ENCODE assay signal across 10 cellular contexts in genomic region chr3:196486263-196486662, GRCh38. TPM values are rescaled to one million over a fixed set of nuclear protein-coding genes. Genes with fewer than 3 reads are reported as not detected.
DNase-seq lines count a peak whose midpoint lies in the region; ATAC-seq and TF ChIP-seq lines count a peak whose summit lies in the region.
"Had no signal": no experiment of that assay in that cellular context is flagged by ENCODE, and none has a peak within 500 bp of the region (broad histone marks: within the 10 kb centered on the region; RNA-seq: fewer than 3 reads in every experiment).

No MANE protein-coding gene starts in this region.

- peaks cover 0 to 74% (median 68%) of the 10 kb centered on the region in 9 donors for H3K36me3 ChIP-seq in heart left ventricle
- H3K36me3 ChIP-seq in Peyer's patch: peaks cover 0 to 62% (median 0%) of the 10 kb centered on the region in 3 donors

- H3K27me3 Mint-ChIP-seq in endothelial cell (ENCODE audit: unreplicated experiment): no peaks in the 10 kb centered on the region

- H3K4me3 Mint-ChIP-seq in endothelial cell (ENCODE audit: unreplicated experiment): peak overlapping the region; percentile 34

- H3K4me3 ChIP-seq in heart left ventricle (no peak overlapping the region), Peyer's patch (no peak overlapping the region)
- H3K4me3 ChIP-seq: SK-N-MC had no signal

- peak overlapping the region; percentile 57 for H3K27ac Mint-ChIP-seq in endothelial cell (ENCODE audit: unreplicated experiment)

- WGBS in heart left ventricle, 4 donors: 78 to 85% (median 82%) methylated on average over 8 of the region's 8 CpGs

- no peaks in the 10 kb centered on the region for H3K9me3 ChIP-seq in heart left ventricle
- H3K9me3 ChIP-seq in Peyer's patch: no peaks in the 10 kb centered on the region

- ATAC-seq in heart left ventricle: no peak
- no peak for ATAC-seq in left cardiac atrium
- ATAC-seq in GM18861 (IDR thresholded peaks at IDR 0.05; ENCODE audit: unreplicated experiment): no peak
- no peak for ATAC-seq in GM18505 (IDR thresholded peaks at IDR 0.05; ENCODE audit: unreplicated experiment)

- intact Hi-C loops in heart left ventricle (cut with DNase I): loop anchor here in 2 of 10 donors (2.0 to 5.0 kb wide), 2 partner anchors 33 to 36 kb away; no protein-coding TSS in a partner anchor
- intact Hi-C loops in left cardiac atrium (cut with DNase I): no loop called here

- H3K27ac ChIP-seq in heart left ventricle (no peak overlapping the region), Peyer's patch (no peak overlapping the region)
- H3K27ac ChIP-seq: SK-N-MC had no signal

- H3K4me1 Mint-ChIP-seq in endothelial cell (ENCODE audit: unreplicated experiment): no peaks in the 10 kb centered on the region

- H3K9me3 Mint-ChIP-seq in endothelial cell (ENCODE audit: unreplicated experiment): no peaks in the 10 kb centered on the region

- no peaks in the 10 kb centered on the region for H3K27me3 ChIP-seq in heart left ventricle
- no peaks in the 10 kb centered on the region for H3K27me3 ChIP-seq in Peyer's patch

- TF ChIP-seq CTCF in heart left ventricle (IDR thresholded peaks at IDR 0.05) (peak; percentile 13 to 52 (median 40)), Peyer's patch (IDR thresholded peaks at IDR 0.05) (peak in 4 of 6 experiments; percentile 14 to 36 (median 30)), endothelial cell (IDR thresholded peaks at IDR 0.05; ENCODE audit: unreplicated experiment) (no peak)

- peaks cover 17% of the 10 kb centered on the region for H3K36me3 Mint-ChIP-seq in endothelial cell (ENCODE audit: low read depth, unreplicated experiment)

- no peak for TF ChIP-seq POLR2A in heart left ventricle (IDR thresholded peaks at IDR 0.05)
- no peak for TF ChIP-seq POLR2A in Peyer's patch (IDR thresholded peaks at IDR 0.05)
- TF ChIP-seq POLR2A in GM18505 (IDR thresholded peaks at IDR 0.05; ENCODE audit: borderline replicate concordance, extremely low read depth, insufficient read depth, insufficient read length): no peak

- H3K4me1 ChIP-seq in heart left ventricle (peaks cover 0 to 8% (median 0%) of the 10 kb centered on the region in 12 donors), Peyer's patch (no peaks in the 10 kb centered on the region)

- DNase-seq in heart left ventricle: no peak
- no peak for DNase-seq in left cardiac atrium
- no peak for DNase-seq in Peyer's patch
- DNase-seq in endothelial cell (ENCODE audit: low spot score): peak; percentile 12
- peak; percentile 24 to 25 for DNase-seq in stimulated activated CD4-positive, alpha-beta T cell treated with anti-CD3 and anti-CD28 coated beads, Interleukin-4, amount 100 ng/mL, for 4 hours
- no peak for DNase-seq in middle frontal gyrus (ENCODE audit: extremely low spot score, low spot score)

RNA-seq across cellular contexts. Expression of gene RNF168, which starts 17.3 kb away (rescaled TPM):
- total RNA-seq in heart left ventricle: 10 to 100 TPM; 15.0 to 31.8 (median 21.1) TPM
- polyA plus RNA-seq in heart left ventricle: 10 to 100 TPM in 1 of 2 donors, 1 to 10 TPM in 1; 8.4 to 13.4 TPM
- 10 to 100 TPM; 17.6 to 22.1 TPM for total RNA-seq in left cardiac atrium
- 10 to 100 TPM; 13.3 to 56.1 (median 18.3) TPM for total RNA-seq in Peyer's patch
- 32.0 TPM for total RNA-seq in endothelial cell (ENCODE audit: unreplicated experiment)

RNA-seq across cellular contexts. Expression of gene SMCO1, which starts 28.9 kb away (rescaled TPM):
- total RNA-seq in heart left ventricle (100 to 1,000 TPM in 2 of 9 donors, 10 to 100 TPM in 7; 14.5 to 130 (median 50.0) TPM), left cardiac atrium (10 to 100 TPM; 10.7 to 28.5 TPM), Peyer's patch (not detected), endothelial cell (ENCODE audit: unreplicated experiment) (not detected)
- polyA plus RNA-seq in heart left ventricle: 100 to 1,000 TPM in 1 of 2 donors, 1 to 10 TPM in 1; 2.6 to 105 TPM
- total RNA-seq: cerebellum had no signal

RNA-seq across cellular contexts. Expression of gene UBXN7, which starts 54.0 kb away (rescaled TPM):
- 10 to 100 TPM; 10.3 to 50.2 (median 29.5) TPM for total RNA-seq in heart left ventricle
- polyA plus RNA-seq in heart left ventricle: 10 to 100 TPM in 1 of 2 donors, 1 to 10 TPM in 1; 6.9 to 10.3 TPM
- total RNA-seq in left cardiac atrium: 10 to 100 TPM; 29.5 to 37.4 TPM
- 10 to 100 TPM; 12.3 to 64.4 (median 22.7) TPM for total RNA-seq in Peyer's patch
- total RNA-seq in endothelial cell (ENCODE audit: unreplicated experiment): 71.7 TPM

Comparison
In these comparisons a context has a peak if more than half of its experiments do, and no peak if none do; other contexts are left out.
1. DNase-seq: peak in endothelial cell (single experiment) and stimulated activated CD4-positive, alpha-beta T cell treated with anti-CD3 and anti-CD28 coated beads, Interleukin-4, amount 100 ng/mL, for 4 hours (2 of 2); none in heart left ventricle (0 of 5), left cardiac atrium (single experiment), Peyer's patch (0 of 3) and middle frontal gyrus (single experiment).
2. RNA of gene SMCO1, which starts 28.9 kb away (total RNA-seq): 14.5 to 130 TPM in heart left ventricle and 10.7 to 28.5 TPM in left cardiac atrium; not detected in endothelial cell (single experiment) and not detected in Peyer's patch; every median in the first group is over 10 times any median in the second.